15 cellular contexts compared by ENCODE assay signal in the genomic region with DNA sequence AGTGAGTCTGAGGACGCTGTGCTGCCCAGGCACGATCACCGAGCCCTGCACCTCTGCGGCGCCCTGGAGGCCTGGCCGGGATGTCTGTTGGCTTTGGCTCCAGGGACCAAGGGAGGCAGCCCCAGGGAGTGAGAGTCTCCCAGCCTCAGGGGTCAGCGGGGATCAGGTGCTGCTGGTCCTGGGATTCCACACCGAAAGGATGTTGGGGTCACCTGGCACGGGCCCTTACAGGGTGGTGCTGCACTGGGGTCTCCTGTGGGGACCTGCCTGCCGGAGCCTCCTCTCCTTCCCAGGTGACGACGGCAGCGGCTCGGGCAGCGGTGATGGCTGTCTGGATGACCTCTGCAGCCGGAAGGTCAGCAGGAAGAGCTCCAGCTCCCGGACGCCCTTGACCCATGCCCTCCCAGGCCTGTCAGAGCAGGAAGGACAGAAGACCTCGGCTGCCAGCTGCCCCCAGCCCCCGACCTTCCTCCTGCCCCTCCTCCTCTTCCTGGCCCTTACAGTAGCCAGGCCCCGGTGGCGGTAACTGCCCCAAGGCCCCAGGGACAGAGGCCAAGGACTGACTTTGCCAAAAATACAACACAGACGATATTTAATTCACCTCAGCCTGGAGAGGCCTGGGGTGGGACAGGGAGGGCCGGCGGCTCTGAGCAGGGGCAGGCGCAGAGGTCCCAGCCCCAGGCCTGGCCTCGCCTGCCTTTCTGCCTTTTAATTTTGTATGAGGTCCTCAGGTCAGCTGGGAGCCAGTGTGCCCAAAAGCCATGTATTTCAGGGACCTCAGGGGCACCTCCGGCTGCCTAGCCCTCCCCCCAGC. TPM values are rescaled to one million over a fixed set of nuclear protein-coding genes. Genes with fewer than 3 reads are reported as not detected.
A peak's percentile ranks its signal among the peaks of the same experiment; 100 is the strongest.
DNase-seq lines count a peak whose midpoint lies in the region; ATAC-seq and TF ChIP-seq lines count a peak whose summit lies in the region.
"Had no signal": no experiment of that assay in that cellular context is flagged by ENCODE, and none has a peak within 500 bp of the region (broad histone marks: within the 10 kb centered on the region; RNA-seq: fewer than 3 reads in every experiment).

No MANE protein-coding gene starts in this region.

- H3K4me1 ChIP-seq in BE2C = peaks cover 3% of the 10 kb centered on the region
- no peaks in the 10 kb centered on the region for H3K4me1 ChIP-seq in Panc1 (ENCODE audit: control insufficient read depth, insufficient read depth, low read length)

- H3K9me3 Mint-ChIP-seq in progenitor cell of endocrine pancreas (ENCODE audit: low read depth) = no peaks in the 10 kb centered on the region
- H3K9me3 Mint-ChIP-seq: stimulated activated effector memory CD8-positive, alpha-beta T cell treated with anti-CD3 and anti-CD28 coated beads, Interleukin-12 subunit alpha, Interleukin-12 subunit beta, amount 100 ng/mL, for 72 hours had no signal

- H3K27me3 ChIP-seq in BE2C (no peaks in the 10 kb centered on the region), Panc1 (ENCODE audit: control insufficient read depth, insufficient read depth, low read length) (no peaks in the 10 kb centered on the region)

- no peak for ATAC-seq in Panc1
- peak; percentile 64 for ATAC-seq in left ventricle myocardium superior
- ATAC-seq: K562; stimulated activated effector memory CD8-positive, alpha-beta T cell treated with anti-CD3 and anti-CD28 coated beads, Interleukin-12 subunit alpha, Interleukin-12 subunit beta, amount 100 ng/mL, for 72 hours had no signal

- H3K4me3 ChIP-seq in BE2C (ENCODE audit: low read depth, low read length) (no peak overlapping the region), Panc1 (ENCODE audit: low read depth in 2 of 2, low read length in 2 of 2) (no peak overlapping the region)
- H3K4me3 ChIP-seq: K562 had no signal

- DNase-seq in BE2C (peak; percentile 11), Panc1 (ENCODE audit: low read depth, low spot score) (no peak), left ventricle myocardium superior (peak; percentile 47), progenitor cell of endocrine pancreas (ENCODE audit: low spot score, unreplicated experiment) (peak; percentile 8), dedifferentiated amniotic fluid mesenchymal stem cell (ENCODE audit: extremely low spot score) (no peak), NCI-H345 treated with DMSO at 0.1 percent for 48 hours (lab: John Stamatoyannopoulos, UW; ENCODE audit: unreplicated experiment) (no peak), HPDE6-E6E7 (ENCODE audit: extremely low spot score) (no peak), NCI-H524 treated with DMSO at 0.1 percent for 48 hours (lab: John Stamatoyannopoulos, UW) (no peak)
- DNase-seq: CD4-positive, CD25-positive, alpha-beta regulatory T cell; central memory CD4-positive, alpha-beta T cell; NCI-H1436 treated with DMSO at 0.1 percent for 48 hours; NCI-H748 treated with DMSO at 0.1 percent for 48 hours; T-helper 9 cell had no signal

- no peak overlapping the region for H3K27ac ChIP-seq in Panc1 (ENCODE audit: low read length)

- no peak for TF ChIP-seq CTCF in BE2C (IDR thresholded peaks at IDR 0.05; ENCODE audit: low read depth, low read length)
- TF ChIP-seq CTCF in Panc1 (IDR thresholded peaks at IDR 0.05) = no peak
- TF ChIP-seq CTCF in progenitor cell of endocrine pancreas (IDR thresholded peaks at IDR 0.05; ENCODE audit: unreplicated experiment) = no peak

- in situ Hi-C loops in Panc1 (cut with HindIII; ENCODE audit: low pct_unique_long_range_greater_than_20kb, low sequenced_read_pairs) = no loop called here

- CTCF ChIA-PET in Panc1 (lab: Charles Lee) = no interaction called here

- POLR2A ChIA-PET in Panc1 (lab: Charles Lee) = no interaction called here

- intact Hi-C loops in Panc1 (cut with micrococcal nuclease; ENCODE audit: unreplicated experiment) (no loop called here), left ventricle myocardium superior (cut with micrococcal nuclease) (no loop called here)

- H3K9me3 ChIP-seq in BE2C (no peaks in the 10 kb centered on the region), Panc1 (ENCODE audit: control insufficient read depth, insufficient read depth, low read depth, low read length) (no peaks in the 10 kb centered on the region)

- H3K27me3 Mint-ChIP-seq in progenitor cell of endocrine pancreas = no peaks in the 10 kb centered on the region
- H3K27me3 Mint-ChIP-seq: CD4-positive, CD25-positive, alpha-beta regulatory T cell had no signal

- BruUV-seq in Panc1 (replicated peaks; lab: Mats Ljungman, UMichigan) = TSS peak; percentile 68

- peaks cover 2% of the 10 kb centered on the region for H3K4me1 Mint-ChIP-seq in progenitor cell of endocrine pancreas (ENCODE audit: low read depth)
- H3K4me1 Mint-ChIP-seq: CD4-positive, CD25-positive, alpha-beta regulatory T cell; stimulated activated effector memory CD8-positive, alpha-beta T cell treated with anti-CD3 and anti-CD28 coated beads, Interleukin-12 subunit alpha, Interleukin-12 subunit beta, amount 100 ng/mL, for 72 hours had no signal

- H3K36me3 ChIP-seq in BE2C (no peaks in the 10 kb centered on the region; the same call in 1 of the 2 replicates), Panc1 (ENCODE audit: control insufficient read depth, insufficient read depth, low read length) (no peaks in the 10 kb centered on the region; the same call in 1 of the 2 replicates)

- H3K4me3 Mint-ChIP-seq in progenitor cell of endocrine pancreas (ENCODE audit: low read depth) = no peak overlapping the region
- H3K4me3 Mint-ChIP-seq: CD4-positive, CD25-positive, alpha-beta regulatory T cell; stimulated activated effector memory CD8-positive, alpha-beta T cell treated with anti-CD3 and anti-CD28 coated beads, Interleukin-12 subunit alpha, Interleukin-12 subunit beta, amount 100 ng/mL, for 72 hours had no signal

- no peak overlapping the region for H3K27ac Mint-ChIP-seq in progenitor cell of endocrine pancreas
- H3K27ac Mint-ChIP-seq: CD4-positive, CD25-positive, alpha-beta regulatory T cell; stimulated activated effector memory CD8-positive, alpha-beta T cell treated with anti-CD3 and anti-CD28 coated beads, Interleukin-12 subunit alpha, Interleukin-12 subunit beta, amount 100 ng/mL, for 72 hours had no signal

- peaks cover 4% of the 10 kb centered on the region for H3K36me3 Mint-ChIP-seq in progenitor cell of endocrine pancreas (ENCODE audit: insufficient read depth)
- H3K36me3 Mint-ChIP-seq: stimulated activated effector memory CD8-positive, alpha-beta T cell treated with anti-CD3 and anti-CD28 coated beads, Interleukin-12 subunit alpha, Interleukin-12 subunit beta, amount 100 ng/mL, for 72 hours had no signal

RNA-seq across cellular contexts. Expression of a gene that starts 30.5 kb away (rescaled TPM):
- 46.0 TPM for polyA plus RNA-seq in BE2C (2012; ENCODE audit: insufficient read depth, insufficient read length, low read depth)
- total RNA-seq in Panc1 (2021; ENCODE audit: unreplicated experiment) = 88.7 TPM
- polyA plus RNA-seq in Panc1 (2012; ENCODE audit: insufficient read length) = 117 TPM
- 177 TPM for total RNA-seq in left ventricle myocardium superior
- 88.5 and 91.4 TPM in 2 replicates for total RNA-seq in progenitor cell of endocrine pancreas

Comparison
In these comparisons a context has a peak if more than half of its experiments do, and no peak if none do; other contexts are left out.
1. DNase-seq: peak in BE2C (single experiment), left ventricle myocardium superior (single experiment) and progenitor cell of endocrine pancreas (single experiment); none in Panc1 (single experiment), dedifferentiated amniotic fluid mesenchymal stem cell (single experiment), NCI-H345 treated with DMSO at 0.1 percent for 48 hours (single experiment), HPDE6-E6E7 (single experiment) and NCI-H524 treated with DMSO at 0.1 percent for 48 hours (single experiment).